1 cellular context compared by ENCODE assay signal in genomic region chr16:28324235-28324886, GRCh38.
TF ChIP-seq lines count a peak whose summit lies in the region.

No MANE protein-coding gene starts in this region.

TF ChIP-seq in HepG2, 621 proteins besides CTCF, POLR2A, EP300 and RAD21 (continued from another document and continues in another):
- TF ChIP-seq ATRX (CRISPR knock-in tag; IDR thresholded peaks at IDR 0.05; ENCODE audit: borderline replicate concordance), result no peak
- TF ChIP-seq, protein P1, sequence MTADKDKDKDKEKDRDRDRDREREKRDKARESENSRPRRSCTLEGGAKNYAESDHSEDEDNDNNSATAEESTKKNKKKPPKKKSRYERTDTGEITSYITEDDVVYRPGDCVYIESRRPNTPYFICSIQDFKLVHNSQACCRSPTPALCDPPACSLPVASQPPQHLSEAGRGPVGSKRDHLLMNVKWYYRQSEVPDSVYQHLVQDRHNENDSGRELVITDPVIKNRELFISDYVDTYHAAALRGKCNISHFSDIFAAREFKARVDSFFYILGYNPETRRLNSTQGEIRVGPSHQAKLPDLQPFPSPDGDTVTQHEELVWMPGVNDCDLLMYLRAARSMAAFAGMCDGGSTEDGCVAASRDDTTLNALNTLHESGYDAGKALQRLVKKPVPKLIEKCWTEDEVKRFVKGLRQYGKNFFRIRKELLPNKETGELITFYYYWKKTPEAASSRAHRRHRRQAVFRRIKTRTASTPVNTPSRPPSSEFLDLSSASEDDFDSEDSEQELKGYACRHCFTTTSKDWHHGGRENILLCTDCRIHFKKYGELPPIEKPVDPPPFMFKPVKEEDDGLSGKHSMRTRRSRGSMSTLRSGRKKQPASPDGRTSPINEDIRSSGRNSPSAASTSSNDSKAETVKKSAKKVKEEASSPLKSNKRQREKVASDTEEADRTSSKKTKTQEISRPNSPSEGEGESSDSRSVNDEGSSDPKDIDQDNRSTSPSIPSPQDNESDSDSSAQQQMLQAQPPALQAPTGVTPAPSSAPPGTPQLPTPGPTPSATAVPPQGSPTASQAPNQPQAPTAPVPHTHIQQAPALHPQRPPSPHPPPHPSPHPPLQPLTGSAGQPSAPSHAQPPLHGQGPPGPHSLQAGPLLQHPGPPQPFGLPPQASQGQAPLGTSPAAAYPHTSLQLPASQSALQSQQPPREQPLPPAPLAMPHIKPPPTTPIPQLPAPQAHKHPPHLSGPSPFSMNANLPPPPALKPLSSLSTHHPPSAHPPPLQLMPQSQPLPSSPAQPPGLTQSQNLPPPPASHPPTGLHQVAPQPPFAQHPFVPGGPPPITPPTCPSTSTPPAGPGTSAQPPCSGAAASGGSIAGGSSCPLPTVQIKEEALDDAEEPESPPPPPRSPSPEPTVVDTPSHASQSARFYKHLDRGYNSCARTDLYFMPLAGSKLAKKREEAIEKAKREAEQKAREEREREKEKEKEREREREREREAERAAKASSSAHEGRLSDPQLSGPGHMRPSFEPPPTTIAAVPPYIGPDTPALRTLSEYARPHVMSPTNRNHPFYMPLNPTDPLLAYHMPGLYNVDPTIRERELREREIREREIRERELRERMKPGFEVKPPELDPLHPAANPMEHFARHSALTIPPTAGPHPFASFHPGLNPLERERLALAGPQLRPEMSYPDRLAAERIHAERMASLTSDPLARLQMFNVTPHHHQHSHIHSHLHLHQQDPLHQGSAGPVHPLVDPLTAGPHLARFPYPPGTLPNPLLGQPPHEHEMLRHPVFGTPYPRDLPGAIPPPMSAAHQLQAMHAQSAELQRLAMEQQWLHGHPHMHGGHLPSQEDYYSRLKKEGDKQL (CRISPR knock-in tag; IDR thresholded peaks at IDR 0.05; ENCODE audit: low read depth), result peak; percentile 7; the same call in 1 of the 2 replicates
- no peak for TF ChIP-seq ZBTB1 (CRISPR knock-in tag; IDR thresholded peaks at IDR 0.05; ENCODE audit: borderline replicate concordance)
- 0 out of 2 replicates have a peak, but pooled peaks have one; percentile 23 for TF ChIP-seq NR2F6 (IDR thresholded peaks at IDR 0.05)
- no peak for TF ChIP-seq NR2F6 (CRISPR knock-in tag; IDR thresholded peaks at IDR 0.05)
- TF ChIP-seq LCORL (IDR thresholded peaks at IDR 0.05), result no peak
- peak; percentile 78; the same call in 1 of the 2 replicates for TF ChIP-seq LCORL (CRISPR knock-in tag; IDR thresholded peaks at IDR 0.05)
- TF ChIP-seq ZMYM4 (CRISPR knock-in tag; IDR thresholded peaks at IDR 0.05), result no peak
- TF ChIP-seq NBN (conservative IDR thresholded peaks at IDR 0.05), result no peak
- 0 out of 2 replicates have a peak, but pooled peaks have one; percentile 30 for TF ChIP-seq RFXAP (CRISPR knock-in tag; IDR thresholded peaks at IDR 0.05; ENCODE audit: borderline replicate concordance)
- TF ChIP-seq, protein P2, sequence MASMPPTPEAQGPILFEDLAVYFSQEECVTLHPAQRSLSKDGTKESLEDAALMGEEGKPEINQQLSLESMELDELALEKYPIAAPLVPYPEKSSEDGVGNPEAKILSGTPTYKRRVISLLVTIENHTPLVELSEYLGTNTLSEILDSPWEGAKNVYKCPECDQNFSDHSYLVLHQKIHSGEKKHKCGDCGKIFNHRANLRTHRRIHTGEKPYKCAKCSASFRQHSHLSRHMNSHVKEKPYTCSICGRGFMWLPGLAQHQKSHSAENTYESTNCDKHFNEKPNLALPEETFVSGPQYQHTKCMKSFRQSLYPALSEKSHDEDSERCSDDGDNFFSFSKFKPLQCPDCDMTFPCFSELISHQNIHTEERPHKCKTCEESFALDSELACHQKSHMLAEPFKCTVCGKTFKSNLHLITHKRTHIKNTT (CRISPR knock-in tag; IDR thresholded peaks at IDR 0.05), result no peak
- TF ChIP-seq HINFP (CRISPR knock-in tag; IDR thresholded peaks at IDR 0.05; ENCODE audit: low read depth), result no peak
- no peak for TF ChIP-seq HMG20B (CRISPR knock-in tag; conservative IDR thresholded peaks at IDR 0.05)
- TF ChIP-seq SSRP1 (CRISPR knock-in tag; IDR thresholded peaks at IDR 0.05), result peak; percentile 80; the same call in 1 of the 2 replicates
- TF ChIP-seq CREM (IDR thresholded peaks at IDR 0.05), result no peak
- no peak for TF ChIP-seq CREM (CRISPR knock-in tag; IDR thresholded peaks at IDR 0.05)
- peak; percentile 59; the same call in 1 of the 2 replicates for TF ChIP-seq RXRB (CRISPR knock-in tag; IDR thresholded peaks at IDR 0.05; ENCODE audit: borderline replicate concordance)
- TF ChIP-seq KLF12 (CRISPR knock-in tag; IDR thresholded peaks at IDR 0.05; ENCODE audit: borderline replicate concordance), result no peak
- TF ChIP-seq ZNF570 (CRISPR knock-in tag; IDR thresholded peaks at IDR 0.05; ENCODE audit: borderline replicate concordance), result no peak
- no peak for TF ChIP-seq ZNF121 (CRISPR knock-in tag; IDR thresholded peaks at IDR 0.05)
- TF ChIP-seq TEAD3 (CRISPR knock-in tag; optimal IDR thresholded peaks at IDR 0.05; ENCODE audit: borderline replicate concordance), result peak; percentile 75
- 0 out of 2 replicates have a peak, but pooled peaks have one; percentile 34 for TF ChIP-seq ZNF446 (CRISPR knock-in tag; IDR thresholded peaks at IDR 0.05)
- no peak for TF ChIP-seq ZNF10 (CRISPR knock-in tag; IDR thresholded peaks at IDR 0.05; ENCODE audit: borderline replicate concordance, low read depth)
- TF ChIP-seq, protein P3, sequence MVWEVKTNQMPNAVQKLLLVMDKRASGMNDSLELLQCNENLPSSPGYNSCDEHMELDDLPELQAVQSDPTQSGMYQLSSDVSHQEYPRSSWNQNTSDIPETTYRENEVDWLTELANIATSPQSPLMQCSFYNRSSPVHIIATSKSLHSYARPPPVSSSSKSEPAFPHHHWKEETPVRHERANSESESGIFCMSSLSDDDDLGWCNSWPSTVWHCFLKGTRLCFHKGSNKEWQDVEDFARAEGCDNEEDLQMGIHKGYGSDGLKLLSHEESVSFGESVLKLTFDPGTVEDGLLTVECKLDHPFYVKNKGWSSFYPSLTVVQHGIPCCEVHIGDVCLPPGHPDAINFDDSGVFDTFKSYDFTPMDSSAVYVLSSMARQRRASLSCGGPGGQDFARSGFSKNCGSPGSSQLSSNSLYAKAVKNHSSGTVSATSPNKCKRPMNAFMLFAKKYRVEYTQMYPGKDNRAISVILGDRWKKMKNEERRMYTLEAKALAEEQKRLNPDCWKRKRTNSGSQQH (CRISPR knock-in tag; IDR thresholded peaks at IDR 0.05; ENCODE audit: low read depth), result peak; percentile 86; the same call in 1 of the 2 replicates
- peak; percentile 21 for TF ChIP-seq XRCC5 (optimal IDR thresholded peaks at IDR 0.05; ENCODE audit: low read length)
- TF ChIP-seq, protein P4, sequence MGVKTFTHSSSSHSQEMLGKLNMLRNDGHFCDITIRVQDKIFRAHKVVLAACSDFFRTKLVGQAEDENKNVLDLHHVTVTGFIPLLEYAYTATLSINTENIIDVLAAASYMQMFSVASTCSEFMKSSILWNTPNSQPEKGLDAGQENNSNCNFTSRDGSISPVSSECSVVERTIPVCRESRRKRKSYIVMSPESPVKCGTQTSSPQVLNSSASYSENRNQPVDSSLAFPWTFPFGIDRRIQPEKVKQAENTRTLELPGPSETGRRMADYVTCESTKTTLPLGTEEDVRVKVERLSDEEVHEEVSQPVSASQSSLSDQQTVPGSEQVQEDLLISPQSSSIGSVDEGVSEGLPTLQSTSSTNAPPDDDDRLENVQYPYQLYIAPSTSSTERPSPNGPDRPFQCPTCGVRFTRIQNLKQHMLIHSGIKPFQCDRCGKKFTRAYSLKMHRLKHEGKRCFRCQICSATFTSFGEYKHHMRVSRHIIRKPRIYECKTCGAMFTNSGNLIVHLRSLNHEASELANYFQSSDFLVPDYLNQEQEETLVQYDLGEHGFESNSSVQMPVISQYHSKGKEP (CRISPR knock-in tag; IDR thresholded peaks at IDR 0.05), result no peak
- TF ChIP-seq ZNF230 (CRISPR knock-in tag; IDR thresholded peaks at IDR 0.05), result peak; percentile 26; the same call in 1 of the 2 replicates
- peak; percentile 70; the same call in 1 of the 2 replicates for TF ChIP-seq MIER3 (CRISPR knock-in tag; IDR thresholded peaks at IDR 0.05; ENCODE audit: borderline replicate concordance)
- TF ChIP-seq ZNF468 (CRISPR knock-in tag; IDR thresholded peaks at IDR 0.05), result no peak
- no peak for TF ChIP-seq PRPF4 (IDR thresholded peaks at IDR 0.05; ENCODE audit: low read depth, low read length, poor library complexity, severe bottlenecking)
- TF ChIP-seq, protein P5, sequence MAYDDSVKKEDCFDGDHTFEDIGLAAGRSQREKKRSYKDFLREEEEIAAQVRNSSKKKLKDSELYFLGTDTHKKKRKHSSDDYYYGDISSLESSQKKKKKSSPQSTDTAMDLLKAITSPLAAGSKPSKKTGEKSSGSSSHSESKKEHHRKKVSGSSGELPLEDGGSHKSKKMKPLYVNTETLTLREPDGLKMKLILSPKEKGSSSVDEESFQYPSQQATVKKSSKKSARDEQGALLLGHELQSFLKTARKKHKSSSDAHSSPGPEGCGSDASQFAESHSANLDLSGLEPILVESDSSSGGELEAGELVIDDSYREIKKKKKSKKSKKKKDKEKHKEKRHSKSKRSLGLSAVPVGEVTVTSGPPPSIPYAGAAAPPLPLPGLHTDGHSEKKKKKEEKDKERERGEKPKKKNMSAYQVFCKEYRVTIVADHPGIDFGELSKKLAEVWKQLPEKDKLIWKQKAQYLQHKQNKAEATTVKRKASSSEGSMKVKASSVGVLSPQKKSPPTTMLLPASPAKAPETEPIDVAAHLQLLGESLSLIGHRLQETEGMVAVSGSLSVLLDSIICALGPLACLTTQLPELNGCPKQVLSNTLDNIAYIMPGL (CRISPR knock-in tag; IDR thresholded peaks at IDR 0.05; ENCODE audit: borderline replicate concordance in 1 of 2, low read depth in 1 of 2), result 0 out of 4 replicates have a peak, but pooled peaks of 1 of the 2 experiments have one; percentile 25
- TF ChIP-seq ZNF577 (CRISPR knock-in tag; IDR thresholded peaks at IDR 0.05; ENCODE audit: borderline replicate concordance, low read depth), result no peak
- TF ChIP-seq DNMT3B (CRISPR knock-in tag; conservative IDR thresholded peaks at IDR 0.05), result 0 out of 2 replicates have a peak, but pooled peaks have one; percentile 72
- TF ChIP-seq SCMH1 (CRISPR knock-in tag; IDR thresholded peaks at IDR 0.05; ENCODE audit: borderline replicate concordance), result no peak
- TF ChIP-seq ZNF564 (CRISPR knock-in tag; IDR thresholded peaks at IDR 0.05), result no peak
- no peak for TF ChIP-seq GABPA (IDR thresholded peaks at IDR 0.05; ENCODE audit: low read depth, low read length)
- TF ChIP-seq GABPA (CRISPR knock-in tag; IDR thresholded peaks at IDR 0.05; ENCODE audit: low read depth), result peak; percentile 38; the same call in 1 of the 2 replicates
- TF ChIP-seq, protein P6, sequence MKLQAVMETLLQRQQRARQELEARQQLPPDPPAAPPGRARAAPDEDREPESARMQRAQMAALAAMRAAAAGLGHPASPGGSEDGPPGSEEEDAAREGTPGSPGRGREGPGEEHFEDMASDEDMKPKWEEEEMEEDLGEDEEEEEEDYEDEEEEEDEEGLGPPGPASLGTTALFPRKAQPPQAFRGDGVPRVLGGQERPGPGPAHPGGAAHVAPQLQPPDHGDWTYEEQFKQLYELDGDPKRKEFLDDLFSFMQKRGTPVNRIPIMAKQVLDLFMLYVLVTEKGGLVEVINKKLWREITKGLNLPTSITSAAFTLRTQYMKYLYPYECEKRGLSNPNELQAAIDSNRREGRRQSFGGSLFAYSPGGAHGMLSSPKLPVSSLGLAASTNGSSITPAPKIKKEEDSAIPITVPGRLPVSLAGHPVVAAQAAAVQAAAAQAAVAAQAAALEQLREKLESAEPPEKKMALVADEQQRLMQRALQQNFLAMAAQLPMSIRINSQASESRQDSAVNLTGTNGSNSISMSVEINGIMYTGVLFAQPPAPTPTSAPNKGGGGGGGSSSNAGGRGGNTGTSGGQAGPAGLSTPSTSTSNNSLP (IDR thresholded peaks at IDR 0.05; ENCODE audit: low read depth, low read length), result peak; percentile 93
- no peak for TF ChIP-seq CBX2 (IDR thresholded peaks at IDR 0.05; ENCODE audit: low read depth, low read length)
- TF ChIP-seq CBX2 (CRISPR knock-in tag; IDR thresholded peaks at IDR 0.05; ENCODE audit: low read depth), result no peak
- no peak for TF ChIP-seq ZNF777 (CRISPR knock-in tag; IDR thresholded peaks at IDR 0.05)
- peak; percentile 23; the same call in 1 of the 2 replicates for TF ChIP-seq ZNF292 (CRISPR knock-in tag; IDR thresholded peaks at IDR 0.05; ENCODE audit: borderline replicate concordance, low read depth)
- TF ChIP-seq NR2F2 (IDR thresholded peaks at IDR 0.05; ENCODE audit: borderline replicate concordance, low read depth), result no peak
- TF ChIP-seq, protein P7, sequence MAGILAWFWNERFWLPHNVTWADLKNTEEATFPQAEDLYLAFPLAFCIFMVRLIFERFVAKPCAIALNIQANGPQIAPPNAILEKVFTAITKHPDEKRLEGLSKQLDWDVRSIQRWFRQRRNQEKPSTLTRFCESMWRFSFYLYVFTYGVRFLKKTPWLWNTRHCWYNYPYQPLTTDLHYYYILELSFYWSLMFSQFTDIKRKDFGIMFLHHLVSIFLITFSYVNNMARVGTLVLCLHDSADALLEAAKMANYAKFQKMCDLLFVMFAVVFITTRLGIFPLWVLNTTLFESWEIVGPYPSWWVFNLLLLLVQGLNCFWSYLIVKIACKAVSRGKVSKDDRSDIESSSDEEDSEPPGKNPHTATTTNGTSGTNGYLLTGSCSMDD (CRISPR knock-in tag; IDR thresholded peaks at IDR 0.05), result no peak
- TF ChIP-seq MEF2D (CRISPR knock-in tag; IDR thresholded peaks at IDR 0.05), result 0 out of 2 replicates have a peak, but pooled peaks have one; percentile 33
- TF ChIP-seq MTA3 (CRISPR knock-in tag; IDR thresholded peaks at IDR 0.05), result no peak
- TF ChIP-seq CCAR2 (optimal IDR thresholded peaks at IDR 0.05; ENCODE audit: low read depth, low read length), result no peak
- TF ChIP-seq ATF1 (CRISPR knock-in tag; IDR thresholded peaks at IDR 0.05), result no peak
- TF ChIP-seq TP53 (CRISPR knock-in tag; conservative IDR thresholded peaks at IDR 0.05), result no peak
- no peak for TF ChIP-seq JDP2 (CRISPR knock-in tag; IDR thresholded peaks at IDR 0.05; ENCODE audit: borderline replicate concordance)
- TF ChIP-seq, protein P8, sequence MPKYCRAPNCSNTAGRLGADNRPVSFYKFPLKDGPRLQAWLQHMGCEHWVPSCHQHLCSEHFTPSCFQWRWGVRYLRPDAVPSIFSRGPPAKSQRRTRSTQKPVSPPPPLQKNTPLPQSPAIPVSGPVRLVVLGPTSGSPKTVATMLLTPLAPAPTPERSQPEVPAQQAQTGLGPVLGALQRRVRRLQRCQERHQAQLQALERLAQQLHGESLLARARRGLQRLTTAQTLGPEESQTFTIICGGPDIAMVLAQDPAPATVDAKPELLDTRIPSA (CRISPR knock-in tag; IDR thresholded peaks at IDR 0.05; ENCODE audit: borderline replicate concordance), result no peak
- 0 out of 2 replicates have a peak, but pooled peaks have one; percentile 13 for TF ChIP-seq ZKSCAN8 (CRISPR knock-in tag; IDR thresholded peaks at IDR 0.05; ENCODE audit: borderline replicate concordance)
- no peak for TF ChIP-seq ATM (IDR thresholded peaks at IDR 0.05; ENCODE audit: borderline replicate concordance)
- no peak for TF ChIP-seq IKZF1 (IDR thresholded peaks at IDR 0.05)
- TF ChIP-seq PAWR (CRISPR knock-in tag; IDR thresholded peaks at IDR 0.05; ENCODE audit: borderline replicate concordance), result no peak
- peak; percentile 44; the same call in 1 of the 2 replicates for TF ChIP-seq FOXJ3 (CRISPR knock-in tag; IDR thresholded peaks at IDR 0.05; ENCODE audit: borderline replicate concordance)
